In the genomic region with DNA sequence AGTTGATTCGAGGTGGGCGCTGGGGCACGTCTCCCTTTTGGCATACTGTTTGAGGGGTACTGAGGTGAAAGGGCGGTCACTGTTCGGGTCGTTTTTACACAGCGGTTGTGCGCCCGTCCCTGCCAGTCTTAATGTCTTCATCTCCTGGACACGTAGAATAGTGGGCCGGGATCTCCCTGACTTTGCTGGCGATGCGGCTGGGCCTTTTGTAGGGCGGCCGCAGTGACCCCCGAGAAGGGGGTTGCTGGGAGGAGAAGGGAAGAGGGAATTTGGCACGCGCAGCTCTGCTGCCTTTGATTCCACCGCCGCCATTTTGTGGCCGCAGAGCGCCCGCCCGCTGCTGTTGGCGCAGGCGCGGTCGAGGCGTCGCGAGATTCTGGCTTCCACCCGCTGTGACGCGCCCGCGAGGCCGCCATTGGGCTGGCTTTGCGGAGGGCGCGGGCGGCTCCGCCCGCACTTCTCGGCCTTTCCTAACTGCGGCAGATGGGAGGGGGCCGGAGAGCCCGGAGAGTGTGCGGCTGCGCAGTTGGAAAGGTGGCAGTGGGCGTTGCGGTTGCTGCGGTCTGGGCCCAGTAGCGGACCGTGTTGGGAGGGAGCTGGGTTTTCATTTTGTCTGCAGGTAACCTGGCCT, we compare ENCODE assay signal across 8 cellular contexts. TPM values are rescaled to one million over a fixed set of nuclear protein-coding genes. Genes with fewer than 3 reads are reported as not detected.
DNase-seq lines count a peak whose midpoint lies in the region; ATAC-seq, FAIRE-seq and TF ChIP-seq lines count a peak whose summit lies in the region.

No MANE protein-coding gene starts in this region.

- H3K9ac ChIP-seq in kidney (ENCODE audit: low read length in 2 of 2) = peak overlapping the region; percentile 98 to 100

- no peak for TF ChIP-seq CTCF in kidney (IDR thresholded peaks at IDR 0.05; ENCODE audit: borderline replicate concordance, extremely low read depth, insufficient read depth)

- DNase-seq in AG08396 (ENCODE audit: low spot score) = peak; percentile 94
- peak; percentile 89 for DNase-seq in NCI-H345 treated with DMSO at 0.1 percent for 48 hours (lab: John Stamatoyannopoulos, UW; ENCODE audit: unreplicated experiment)
- peak; percentile 93 for DNase-seq in activated CD4-positive, CD25-positive, alpha-beta regulatory T cell treated with anti-CD3 and anti-CD28 coated beads, Interleukin-2, amount 50 U/mL, for 72 hours
- DNase-seq in cerebellar cortex (ENCODE audit: low spot score) = peak; percentile 85
- DNase-seq in kidney = peak; percentile 97
- DNase-seq in stimulated activated CD4-positive, alpha-beta T cell treated with anti-CD3 and anti-CD28 coated beads, Interleukin-12 subunit alpha, Interleukin-12 subunit beta, amount 100 ng/mL, for 48 hours (ENCODE audit: low read depth in 2 of 3, low spot score in 1 of 3) = peak; percentile 88 to 92 (median 92)

- intact Hi-C loops in kidney (cut with DNase I) = no loop called here

- H3K4me3 ChIP-seq in kidney (ENCODE audit: low read length in 2 of 2) = peak overlapping the region; percentile 95 to 99

- FAIRE-seq in kidney (lab: Jason Lieb, UNC) = no peak

- H3K9me3 ChIP-seq in kidney (ENCODE audit: control insufficient read depth in 1 of 2, low read length in 2 of 2) = no peaks in the 10 kb centered on the region

- ATAC-seq in GM19025 (IDR thresholded peaks at IDR 0.05; ENCODE audit: low read depth, unreplicated experiment) = peak; percentile 62
- peak; percentile 70 for ATAC-seq in HG03342 (IDR thresholded peaks at IDR 0.05; ENCODE audit: unreplicated experiment)

- H3K36me3 ChIP-seq in kidney (ENCODE audit: control insufficient read depth in 1 of 2, insufficient read depth in 2 of 2, low read length in 2 of 2) = peaks cover 29 to 46% of the 10 kb centered on the region in 2 donors

- peak overlapping the region; percentile 99 to 100 for H3K27ac ChIP-seq in kidney (ENCODE audit: low read depth in 2 of 2, low read length in 2 of 2)

- H3K4me1 ChIP-seq in kidney (ENCODE audit: control insufficient read depth in 1 of 2, insufficient read depth in 1 of 2, low read depth in 1 of 2, low read length in 2 of 2) = peaks cover 13 to 25% of the 10 kb centered on the region in 2 donors

RNA-seq across cellular contexts. Expression of gene SRSF5, which starts 0.5 kb away (rescaled TPM):
- 340 TPM for total RNA-seq in kidney
- polyA plus RNA-seq in kidney (ENCODE audit: insufficient read depth, low read depth, low replicate concordance) = 207 TPM

RNA-seq across cellular contexts. Expression of gene SLC10A1, which starts 29.6 kb away (rescaled TPM):
- total RNA-seq in kidney = not detected
- not detected for polyA plus RNA-seq in kidney (ENCODE audit: insufficient read depth, low read depth, low replicate concordance)

Comparison
In these comparisons a context has a peak if more than half of its experiments do, and no peak if none do; other contexts are left out.
1. Peak in every context shown above with its lines: DNase-seq, ATAC-seq, H3K4me3 ChIP-seq and H3K27ac ChIP-seq.